1 cellular context compared by ENCODE assay signal in the genomic region with DNA sequence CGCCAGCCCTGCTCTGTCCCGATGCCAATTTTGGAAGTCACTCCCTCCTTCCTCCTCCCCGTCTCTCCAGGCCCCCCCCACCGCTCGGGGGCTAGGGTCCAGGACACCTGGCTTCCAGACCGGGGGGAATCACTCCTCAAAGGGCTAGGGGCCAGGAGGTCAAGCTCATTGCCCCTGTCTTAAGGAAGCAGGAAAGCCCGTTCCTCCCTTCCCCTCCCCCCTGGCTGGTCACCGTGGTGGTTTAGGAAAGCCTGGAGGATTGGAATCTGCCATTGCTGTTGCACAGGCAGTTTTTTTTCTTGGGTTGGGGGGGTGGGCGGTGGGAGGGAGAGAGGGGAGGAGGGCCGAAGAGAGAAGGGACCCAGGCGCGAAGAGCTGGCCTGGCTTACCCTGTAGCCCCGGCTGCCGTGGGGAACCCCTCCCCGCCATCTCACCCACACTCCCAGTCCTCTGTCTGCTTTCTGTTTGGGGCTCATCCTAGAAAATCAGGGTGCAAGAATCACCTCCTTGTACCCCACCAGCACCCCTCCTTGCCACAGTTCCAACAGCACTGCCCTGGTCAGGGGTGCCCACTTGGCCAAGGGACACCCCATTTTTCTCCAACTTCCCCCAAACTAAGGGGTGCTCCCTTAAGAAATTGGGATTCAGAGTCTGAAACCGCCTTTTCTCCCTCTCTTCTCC.
TF ChIP-seq lines count a peak whose summit lies in the region.

No MANE protein-coding gene starts in this region.

TF ChIP-seq in A549, 52 proteins besides CTCF, POLR2A, EP300 and RAD21 (continued from another document):
- TF ChIP-seq PHF8 (IDR thresholded peaks at IDR 0.05; ENCODE audit: borderline replicate concordance, low read depth) (0 out of 2 replicates have a peak, but pooled peaks have one; percentile 19), ESRRA (IDR thresholded peaks at IDR 0.05; ENCODE audit: borderline replicate concordance, low read length) (no peak), NPAS2 (CRISPR knock-in tag; IDR thresholded peaks at IDR 0.05; ENCODE audit: borderline replicate concordance) (no peak), JUNB (IDR thresholded peaks at IDR 0.05) (no peak), TFCP2L1 (CRISPR knock-in tag; IDR thresholded peaks at IDR 0.05) (no peak), HEYL (CRISPR knock-in tag; IDR thresholded peaks at IDR 0.05) (no peak), HDAC2 (IDR thresholded peaks at IDR 0.05) (no peak), SREBF2 (IDR thresholded peaks at IDR 0.05) (no peak), NR3C1 (IDR thresholded peaks at IDR 0.05) (no peak), JUN (IDR thresholded peaks at IDR 0.05) (peak in 1 of 2 experiments; percentile 47; a peak in 2 of 5 replicates), EHF (CRISPR knock-in tag; IDR thresholded peaks at IDR 0.05) (no peak), ZNF302 (CRISPR knock-in tag; IDR thresholded peaks at IDR 0.05) (no peak), GATA3 (IDR thresholded peaks at IDR 0.05; ENCODE audit: borderline replicate concordance) (no peak), MYC (IDR thresholded peaks at IDR 0.05; ENCODE audit: borderline replicate concordance, low read length) (no peak), FOSB (CRISPR knock-in tag; IDR thresholded peaks at IDR 0.05) (no peak), KDM1A (IDR thresholded peaks at IDR 0.05; ENCODE audit: low read depth) (no peak)
- TF ChIP-seq, protein P1, sequence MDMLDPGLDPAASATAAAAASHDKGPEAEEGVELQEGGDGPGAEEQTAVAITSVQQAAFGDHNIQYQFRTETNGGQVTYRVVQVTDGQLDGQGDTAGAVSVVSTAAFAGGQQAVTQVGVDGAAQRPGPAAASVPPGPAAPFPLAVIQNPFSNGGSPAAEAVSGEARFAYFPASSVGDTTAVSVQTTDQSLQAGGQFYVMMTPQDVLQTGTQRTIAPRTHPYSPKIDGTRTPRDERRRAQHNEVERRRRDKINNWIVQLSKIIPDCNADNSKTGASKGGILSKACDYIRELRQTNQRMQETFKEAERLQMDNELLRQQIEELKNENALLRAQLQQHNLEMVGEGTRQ (IDR thresholded peaks at IDR 0.05) = no peak
- TF ChIP-seq, protein P2, sequence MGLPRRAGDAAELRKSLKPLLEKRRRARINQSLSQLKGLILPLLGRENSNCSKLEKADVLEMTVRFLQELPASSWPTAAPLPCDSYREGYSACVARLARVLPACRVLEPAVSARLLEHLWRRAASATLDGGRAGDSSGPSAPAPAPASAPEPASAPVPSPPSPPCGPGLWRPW (IDR thresholded peaks at IDR 0.05) = no peak
- TF ChIP-seq, protein P3, sequence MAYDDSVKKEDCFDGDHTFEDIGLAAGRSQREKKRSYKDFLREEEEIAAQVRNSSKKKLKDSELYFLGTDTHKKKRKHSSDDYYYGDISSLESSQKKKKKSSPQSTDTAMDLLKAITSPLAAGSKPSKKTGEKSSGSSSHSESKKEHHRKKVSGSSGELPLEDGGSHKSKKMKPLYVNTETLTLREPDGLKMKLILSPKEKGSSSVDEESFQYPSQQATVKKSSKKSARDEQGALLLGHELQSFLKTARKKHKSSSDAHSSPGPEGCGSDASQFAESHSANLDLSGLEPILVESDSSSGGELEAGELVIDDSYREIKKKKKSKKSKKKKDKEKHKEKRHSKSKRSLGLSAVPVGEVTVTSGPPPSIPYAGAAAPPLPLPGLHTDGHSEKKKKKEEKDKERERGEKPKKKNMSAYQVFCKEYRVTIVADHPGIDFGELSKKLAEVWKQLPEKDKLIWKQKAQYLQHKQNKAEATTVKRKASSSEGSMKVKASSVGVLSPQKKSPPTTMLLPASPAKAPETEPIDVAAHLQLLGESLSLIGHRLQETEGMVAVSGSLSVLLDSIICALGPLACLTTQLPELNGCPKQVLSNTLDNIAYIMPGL (CRISPR knock-in tag; IDR thresholded peaks at IDR 0.05; ENCODE audit: borderline replicate concordance) = no peak
TF ChIP-seq in A549: peak in this region for 4.
